Comparison of ENCODE assay signal across 19 cellular contexts in genomic region chr21:43598416-43599120, GRCh38.
A peak's percentile ranks its signal among the peaks of the same experiment; 100 is the strongest.
DNase-seq lines count a peak whose midpoint lies in the region; ATAC-seq, FAIRE-seq and TF ChIP-seq lines count a peak whose summit lies in the region.
"Had no signal": no experiment of that assay in that cellular context is flagged by ENCODE, and none has a peak within 500 bp of the region (broad histone marks: within the 10 kb centered on the region; RNA-seq: fewer than 3 reads in every experiment).

No MANE protein-coding gene starts in this region.

- CTCF ChIA-PET in GM12878 (lab: Yijun Ruan, JAX), result no interaction called here

- ATAC-seq in GM12878 (no peak), upper lobe of right lung (no peak), GM18502 (IDR thresholded peaks at IDR 0.05; ENCODE audit: poor library complexity, unreplicated experiment) (no peak)
- ATAC-seq in activated T-cell treated with anti-CD3 and anti-CD28 coated beads, Interleukin-2, amount 50 U/mL, for 72 hours (replicated peaks in 1 of 2), result no peak
- ATAC-seq: activated CD4-positive, CD25-positive, alpha-beta regulatory T cell treated with anti-CD3 and anti-CD28 coated beads, Interleukin-2, amount 50 U/mL, for 24 hours had no signal

- H3K27ac ChIP-seq in ACC112 (ENCODE audit: low read depth, low read length), result peak overlapping the region; percentile 94
- H3K27ac ChIP-seq in GM12878 (ENCODE audit: control insufficient read depth, insufficient read depth), result no peak overlapping the region
- H3K27ac ChIP-seq in upper lobe of right lung, result no peak overlapping the region
- H3K27ac ChIP-seq: breast epithelium had no signal

- intact Hi-C loops in GM12878 (cut with micrococcal nuclease; ENCODE audit: unreplicated experiment), result no loop called here
- intact Hi-C loops in upper lobe of right lung (cut with DNase I), result no loop called here

- H4K20me1 ChIP-seq in GM12878 (ENCODE audit: control insufficient read depth, insufficient read depth), result no peaks in the 10 kb centered on the region

- TF ChIP-seq CTCF in GM12878 (IDR thresholded peaks at IDR 0.05 in 2 of 3, conservative IDR thresholded peaks at IDR 0.05 in 1 of 3; ENCODE audit: control insufficient read depth in 2 of 3, extremely low read depth in 1 of 3, insufficient read depth in 1 of 3, low read depth in 3 of 3, low read length in 3 of 3), result no peak
- TF ChIP-seq CTCF in upper lobe of right lung (IDR thresholded peaks at IDR 0.05), result no peak

- no peaks in the 10 kb centered on the region for H3K9me3 ChIP-seq in GM12878 (replicated peaks; ENCODE audit: control insufficient read depth, insufficient read depth, low read length)
- H3K9me3 ChIP-seq in upper lobe of right lung, result no peaks in the 10 kb centered on the region
- H3K9me3 ChIP-seq: breast epithelium had no signal

- in situ Hi-C loops in GM12878 (cut with MboI), result no loop called here

- peak; percentile 70 for DNase-seq in LHCN-M2 (ENCODE audit: low read depth)
- DNase-seq in GM12878 (ENCODE audit: low read depth, low spot score), result no peak
- peak; percentile 94 for DNase-seq in iris pigment epithelial cell (ENCODE audit: low read depth)
- no peak for DNase-seq in H4 (ENCODE audit: low spot score)
- no peak for DNase-seq in activated T-cell treated with anti-CD3 and anti-CD28 coated beads, Interleukin-2, amount 50 U/mL, for 72 hours
- DNase-seq in upper lobe of right lung, result no peak
- DNase-seq: ACHN; activated naive CD4-positive, alpha-beta T cell; Caco-2; NCI-H1048; NCI-H748 treated with DMSO at 0.1 percent for 48 hours; nucleus accumbens; stimulated activated naive CD4-positive, alpha-beta T cell treated with Interleukin-2 at 50 U/mL for 16 hours had no signal

- H3K4me3 ChIP-seq in ACC112 (ENCODE audit: low read depth, low read length) (no peak overlapping the region), GM12878 (no peak overlapping the region), upper lobe of right lung (no peak overlapping the region)
- H3K4me3 ChIP-seq: breast epithelium had no signal

- POLR2A ChIA-PET in GM12878 (lab: Charles Lee), result interaction anchor here (0.6 kb wide), 1 partner anchor 320 kb away, joined by 3 read pairs; no protein-coding TSS in a partner anchor

- no peaks in the 10 kb centered on the region for H3K9me3 Mint-ChIP-seq in activated T-cell treated with anti-CD3 and anti-CD28 coated beads, Interleukin-2, amount 50 U/mL, for 72 hours
- H3K9me3 Mint-ChIP-seq: IgD-negative memory B cell had no signal

- H3K36me3 ChIP-seq in ACC112 (ENCODE audit: insufficient read depth, low read length) (no peaks in the 10 kb centered on the region), GM12878 (ENCODE audit: control insufficient read depth in 2 of 2, insufficient read depth in 2 of 2, low read length in 1 of 2) (no peaks in the 10 kb centered on the region), upper lobe of right lung (no peaks in the 10 kb centered on the region)
- H3K36me3 ChIP-seq: breast epithelium had no signal

- H3K4me1 Mint-ChIP-seq in activated T-cell treated with anti-CD3 and anti-CD28 coated beads, Interleukin-2, amount 50 U/mL, for 72 hours (ENCODE audit: low read depth), result peaks cover 21% of the 10 kb centered on the region

- no peak for TF ChIP-seq RAD21 in GM12878 (IDR thresholded peaks at IDR 0.05; ENCODE audit: insufficient read depth, low read depth, low read length)

- H3K4me2 ChIP-seq in GM12878 (ENCODE audit: control insufficient read depth, insufficient read depth), result no peak overlapping the region

- no peaks in the 10 kb centered on the region for H3K27me3 Mint-ChIP-seq in activated T-cell treated with anti-CD3 and anti-CD28 coated beads, Interleukin-2, amount 50 U/mL, for 72 hours (ENCODE audit: low read depth)

- RAD21 ChIA-PET in GM12878 (lab: Charles Lee; ENCODE audit: unreplicated experiment), result no interaction called here

- no peak overlapping the region for H3K27ac Mint-ChIP-seq in activated T-cell treated with anti-CD3 and anti-CD28 coated beads, Interleukin-2, amount 50 U/mL, for 72 hours

- 61% methylated on average over 7 of the region's 7 CpGs for WGBS in GM12878 (ENCODE audit: insufficient coverage, insufficient replicate concordance, low lambda C conversion rate, missing lambda C conversion rate)

- no peak overlapping the region for H3K9ac ChIP-seq in GM12878 (ENCODE audit: control insufficient read depth, insufficient read depth, low read length)

- no peak for TF ChIP-seq POLR2A in GM12878 (IDR thresholded peaks at IDR 0.05; ENCODE audit: low read depth, low read length)

- no peaks in the 10 kb centered on the region for H3K79me2 ChIP-seq in ACC112 (ENCODE audit: control insufficient read depth, insufficient read depth, low read length, unreplicated experiment)
- no peaks in the 10 kb centered on the region for H3K79me2 ChIP-seq in GM12878 (ENCODE audit: control insufficient read depth, insufficient read depth, low read length)

- no peaks in the 10 kb centered on the region for H3K36me3 Mint-ChIP-seq in activated T-cell treated with anti-CD3 and anti-CD28 coated beads, Interleukin-2, amount 50 U/mL, for 72 hours (ENCODE audit: insufficient read depth in 2 of 2)
- H3K36me3 Mint-ChIP-seq: IgD-negative memory B cell had no signal

- peak; percentile 66 for FAIRE-seq in GM12878 (lab: Jason Lieb, UNC)
- FAIRE-seq: islet of Langerhans had no signal

- no peak overlapping the region for H3K4me3 Mint-ChIP-seq in activated T-cell treated with anti-CD3 and anti-CD28 coated beads, Interleukin-2, amount 50 U/mL, for 72 hours

- no peak for TF ChIP-seq EP300 in GM12878 (IDR thresholded peaks at IDR 0.05; ENCODE audit: borderline replicate concordance in 1 of 2, control insufficient read depth in 1 of 2, low read depth in 2 of 2, low read length in 2 of 2)

- no TSS peak for BruUV-seq in GM12878 (replicated peaks; lab: Mats Ljungman, UMichigan)

- SMC1A ChIA-PET in GM12878 (lab: Charles Lee; ENCODE audit: uncharacterized antibody, unreplicated experiment), result no interaction called here

- H3K4me1 ChIP-seq in ACC112 (ENCODE audit: control insufficient read depth, insufficient read depth, low read length, unreplicated experiment) (peaks cover 52% of the 10 kb centered on the region), GM12878 (ENCODE audit: control insufficient read depth, insufficient read depth, low read length) (no peaks in the 10 kb centered on the region), upper lobe of right lung (no peaks in the 10 kb centered on the region)

- H3K27me3 ChIP-seq in ACC112 (ENCODE audit: insufficient read depth, low read length), result no peaks in the 10 kb centered on the region
- no peaks in the 10 kb centered on the region; a peak in 1 of 4 replicates for H3K27me3 ChIP-seq in GM12878 (replicated peaks in 1 of 2; ENCODE audit: control insufficient read depth in 2 of 2, insufficient read depth in 2 of 2, low read length in 1 of 2)
- H3K27me3 ChIP-seq in upper lobe of right lung, result no peaks in the 10 kb centered on the region
- H3K27me3 ChIP-seq: breast epithelium had no signal

- H2AFZ ChIP-seq in ACC112 (ENCODE audit: low read length, unreplicated experiment) (no peak overlapping the region), GM12878 (ENCODE audit: control insufficient read depth, low read depth, low read length) (no peak overlapping the region)

TF ChIP-seq in GM12878, 131 proteins besides CTCF, POLR2A, EP300 and RAD21:
- TF ChIP-seq KAT2A (conservative IDR thresholded peaks at IDR 0.05; ENCODE audit: control insufficient read depth, low read depth, low read length) (no peak), ZBTB11 (CRISPR knock-in tag; IDR thresholded peaks at IDR 0.05) (no peak)

Comparison
In these comparisons a context has a peak if more than half of its experiments do, and no peak if none do; other contexts are left out.
1. DNase-seq: peak in LHCN-M2 (single experiment) and iris pigment epithelial cell (single experiment); none in GM12878 (single experiment), H4 (single experiment), activated T-cell treated with anti-CD3 and anti-CD28 coated beads, Interleukin-2, amount 50 U/mL, for 72 hours (0 of 2) and upper lobe of right lung (single experiment).